10 cellular contexts compared by ENCODE assay signal in the genomic region with DNA sequence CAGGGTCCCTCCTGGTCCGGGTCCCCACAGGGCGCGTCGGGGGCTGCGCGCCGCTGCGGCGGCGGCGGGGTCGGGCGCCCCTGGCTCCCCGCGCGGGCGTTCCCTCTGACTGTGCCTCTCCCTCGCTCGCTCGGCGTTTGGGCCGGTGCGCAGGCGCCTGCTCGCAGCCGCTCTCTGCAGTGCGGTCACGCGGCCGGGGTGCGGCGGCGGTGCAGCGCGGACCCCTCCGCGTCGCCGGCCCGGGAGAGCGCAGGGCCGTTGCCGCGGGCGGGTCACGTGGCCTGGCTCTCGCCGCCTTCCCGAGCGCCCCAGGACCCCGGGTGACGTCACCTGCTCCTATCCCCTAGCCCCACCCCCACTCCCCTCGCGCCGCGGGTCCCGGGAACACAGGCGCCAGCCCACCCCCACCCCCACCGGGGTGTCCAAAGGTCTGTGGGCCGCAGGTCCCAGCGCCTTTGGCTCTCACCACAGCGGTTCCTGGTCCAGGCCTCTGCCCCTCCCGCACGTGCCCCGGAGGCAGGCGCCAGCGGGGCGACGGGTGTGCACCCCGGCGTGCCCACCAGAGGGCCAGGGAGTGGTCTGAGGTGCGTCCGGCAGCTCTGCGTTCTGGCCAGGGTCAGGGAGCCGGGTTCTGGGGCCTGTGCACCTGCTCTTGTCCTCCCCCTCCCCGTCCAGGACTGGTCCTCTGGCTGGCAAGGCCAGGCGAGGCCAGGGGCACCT. TPM values are rescaled to one million over a fixed set of nuclear protein-coding genes. Genes with fewer than 3 reads are reported as not detected.
DNase-seq lines count a peak whose midpoint lies in the region; ATAC-seq and TF ChIP-seq lines count a peak whose summit lies in the region.
"Not testable (repeated sequence)": the region's sequence is repeated elsewhere in the genome, so short reads cannot be mapped to it uniquely, and the experiment has no call there.
"Had no signal": no experiment of that assay in that cellular context is flagged by ENCODE, and none has a peak within 500 bp of the region (broad histone marks: within the 10 kb centered on the region; RNA-seq: fewer than 3 reads in every experiment).

No MANE protein-coding gene starts in this region.

- not testable (repeated sequence) for H3F3A ChIP-seq in PC-3 (ENCODE audit: low read length, unreplicated experiment)

- POLR2A ChIA-PET in HCT116 (lab: Charles Lee); PC-3 (lab: Charles Lee; ENCODE audit: unreplicated experiment); activated CD8-positive, alpha-beta T cell treated with anti-CD3 and anti-CD28 coated beads, Interleukin-2, amount 10 ng/mL, durations not matched to agents 7 days and 5 days (lab: Charles Lee); naive thymus-derived CD8-positive, alpha-beta T cell (lab: Charles Lee): not testable (repeated sequence)

- not testable (repeated sequence) for H3K36me3 Mint-ChIP-seq in activated CD8-positive, alpha-beta T cell treated with anti-CD3 and anti-CD28 coated beads, Interleukin-2, amount 10 ng/mL, durations not matched to agents 7 days and 5 days (ENCODE audit: low read depth); central memory CD8-positive, alpha-beta T cell (ENCODE audit: insufficient read depth); naive thymus-derived CD8-positive, alpha-beta T cell

- not testable (repeated sequence) for H3K9ac ChIP-seq in HCT116 (ENCODE audit: low read length); PC-3 (ENCODE audit: low read length)

- H3K27ac ChIP-seq in HCT116 (ENCODE audit: low read depth, low read length); PC-3 (ENCODE audit: low read length); right cardiac atrium (ENCODE audit: low read length): not testable (repeated sequence)

- H3K4me1 ChIP-seq in HCT116 (ENCODE audit: control insufficient read depth in 1 of 2, insufficient read depth in 2 of 2, low read length in 2 of 2); PC-3 (ENCODE audit: insufficient read depth, low read length); right cardiac atrium (ENCODE audit: control insufficient read depth, insufficient read depth, low read length): not testable (repeated sequence)

- not testable (repeated sequence) for H3K4me3 Mint-ChIP-seq in activated CD8-positive, alpha-beta T cell treated with anti-CD3 and anti-CD28 coated beads, Interleukin-2, amount 10 ng/mL, durations not matched to agents 7 days and 5 days; central memory CD8-positive, alpha-beta T cell; naive thymus-derived CD8-positive, alpha-beta T cell; stimulated activated naive CD8-positive, alpha-beta T cell treated with anti-CD3 and anti-CD28 coated beads, Interleukin-15, amount 100 ng/mL, for 72 hours

- not testable (repeated sequence) for TF ChIP-seq CTCF in HCT116 (IDR thresholded peaks at IDR 0.05 in 2 of 3, conservative IDR thresholded peaks at IDR 0.05 in 1 of 3; ENCODE audit: borderline replicate concordance in 1 of 3, insufficient read depth in 1 of 3, low read depth in 2 of 3, low read length in 2 of 3); PC-3 (conservative IDR thresholded peaks at IDR 0.05; ENCODE audit: low read depth, low read length)

- BruUV-seq in HCT116 (replicated peaks; lab: Mats Ljungman, UMichigan); PC-3 (replicated peaks; lab: Mats Ljungman, UMichigan): not testable (repeated sequence)

- ATAC-seq in GM18505 (IDR thresholded peaks at IDR 0.05; ENCODE audit: unreplicated experiment) (peak; percentile 41), HCT116 (peak; percentile 53; the same call in 1 of the 2 replicates), PC-3 (peak; percentile 45; the same call in 1 of the 2 replicates), right cardiac atrium (peak; percentile 58 to 67)
- ATAC-seq in activated CD8-positive, alpha-beta T cell treated with anti-CD3 and anti-CD28 coated beads, Interleukin-2, amount 10 ng/mL, durations not matched to agents 7 days and 5 days = peak; percentile 81
- ATAC-seq in central memory CD8-positive, alpha-beta T cell (replicated peaks; ENCODE audit: extremely low read depth, poor library complexity, severe bottlenecking) = peak; percentile 65
- ATAC-seq in naive thymus-derived CD8-positive, alpha-beta T cell = peak; percentile 85 to 92
- peak; percentile 68 for ATAC-seq in stimulated activated naive CD8-positive, alpha-beta T cell treated with anti-CD3 and anti-CD28 coated beads, Interleukin-15, amount 100 ng/mL, for 72 hours

- not testable (repeated sequence) for H3K79me2 ChIP-seq in HCT116 (ENCODE audit: insufficient read depth, low read length); PC-3 (ENCODE audit: low read length)

- H2AFZ ChIP-seq in HCT116 (ENCODE audit: low read depth, low read length, poor library complexity, severe bottlenecking); PC-3 (ENCODE audit: low read length): not testable (repeated sequence)

- H3K27me3 Mint-ChIP-seq in activated CD8-positive, alpha-beta T cell treated with anti-CD3 and anti-CD28 coated beads, Interleukin-2, amount 10 ng/mL, durations not matched to agents 7 days and 5 days (ENCODE audit: low read depth); central memory CD8-positive, alpha-beta T cell; naive thymus-derived CD8-positive, alpha-beta T cell; stimulated activated naive CD8-positive, alpha-beta T cell treated with anti-CD3 and anti-CD28 coated beads, Interleukin-15, amount 100 ng/mL, for 72 hours: not testable (repeated sequence)

- not testable (repeated sequence) for H3K4me3 ChIP-seq in HCT116 (replicated peaks in 1 of 2; ENCODE audit: low read depth in 1 of 2, low read length in 2 of 2); PC-3 (ENCODE audit: low read length); right cardiac atrium (ENCODE audit: low read length)

- intact Hi-C loops in HCT116 (cut with micrococcal nuclease); PC-3 (cut with micrococcal nuclease); right cardiac atrium (cut with DNase I): not testable (repeated sequence)

- no CpG with 5 or more reads among the region's 77 CpGs for WGBS in right cardiac atrium

- CTCF ChIA-PET in HCT116 (lab: Charles Lee); PC-3 (lab: Charles Lee); activated CD8-positive, alpha-beta T cell treated with anti-CD3 and anti-CD28 coated beads, Interleukin-2, amount 10 ng/mL, durations not matched to agents 7 days and 5 days (lab: Charles Lee): not testable (repeated sequence)

- RAD21 ChIA-PET in HCT116 (lab: Charles Lee; ENCODE audit: low non-redundant PET in 1 of 2, low total read pairs in 2 of 2, uncharacterized antibody in 2 of 2, unreplicated experiment in 2 of 2) = not testable (repeated sequence)

- DNase-seq in HCT116 (ENCODE audit: low read depth, low spot score); PC-3; activated CD8-positive, alpha-beta T cell treated with anti-CD3 and anti-CD28 coated beads, Interleukin-2, amount 10 ng/mL, durations not matched to agents 7 days and 5 days; central memory CD8-positive, alpha-beta T cell (ENCODE audit: low spot score in 2 of 2); right cardiac atrium; naive thymus-derived CD8-positive, alpha-beta T cell; stimulated activated naive CD8-positive, alpha-beta T cell treated with anti-CD3 and anti-CD28 coated beads, Interleukin-15, amount 100 ng/mL, for 72 hours: not testable (repeated sequence)

- H3K4me1 Mint-ChIP-seq in activated CD8-positive, alpha-beta T cell treated with anti-CD3 and anti-CD28 coated beads, Interleukin-2, amount 10 ng/mL, durations not matched to agents 7 days and 5 days (ENCODE audit: low read depth); central memory CD8-positive, alpha-beta T cell; naive thymus-derived CD8-positive, alpha-beta T cell; stimulated activated naive CD8-positive, alpha-beta T cell treated with anti-CD3 and anti-CD28 coated beads, Interleukin-15, amount 100 ng/mL, for 72 hours: not testable (repeated sequence)

- not testable (repeated sequence) for H3K27ac Mint-ChIP-seq in activated CD8-positive, alpha-beta T cell treated with anti-CD3 and anti-CD28 coated beads, Interleukin-2, amount 10 ng/mL, durations not matched to agents 7 days and 5 days; central memory CD8-positive, alpha-beta T cell (ENCODE audit: low read depth); naive thymus-derived CD8-positive, alpha-beta T cell; stimulated activated naive CD8-positive, alpha-beta T cell treated with anti-CD3 and anti-CD28 coated beads, Interleukin-15, amount 100 ng/mL, for 72 hours

- not testable (repeated sequence) for TF ChIP-seq POLR2A in GM18505 (IDR thresholded peaks at IDR 0.05; ENCODE audit: borderline replicate concordance, extremely low read depth, insufficient read depth, insufficient read length); HCT116 (IDR thresholded peaks at IDR 0.05; ENCODE audit: borderline replicate concordance, extremely low read depth, insufficient read depth, insufficient read length)

- H3K4me2 ChIP-seq in HCT116 (ENCODE audit: low read length); PC-3 (ENCODE audit: low read length): not testable (repeated sequence)

- not testable (repeated sequence) for H3K9me3 Mint-ChIP-seq in activated CD8-positive, alpha-beta T cell treated with anti-CD3 and anti-CD28 coated beads, Interleukin-2, amount 10 ng/mL, durations not matched to agents 7 days and 5 days (ENCODE audit: insufficient read depth); central memory CD8-positive, alpha-beta T cell; naive thymus-derived CD8-positive, alpha-beta T cell; stimulated activated naive CD8-positive, alpha-beta T cell treated with anti-CD3 and anti-CD28 coated beads, Interleukin-15, amount 100 ng/mL, for 72 hours

- not testable (repeated sequence) for H3K9me2 ChIP-seq in HCT116 (ENCODE audit: insufficient read depth); PC-3 (replicated peaks; ENCODE audit: low read length)

- H4K20me1 ChIP-seq in HCT116 (ENCODE audit: insufficient read depth); PC-3 (ENCODE audit: low read length): not testable (repeated sequence)

- not testable (repeated sequence) for TF ChIP-seq RAD21 in HCT116 (IDR thresholded peaks at IDR 0.05; ENCODE audit: low read depth)

- not testable (repeated sequence) for H3K36me3 ChIP-seq in HCT116 (ENCODE audit: control insufficient read depth in 1 of 2, insufficient read depth in 2 of 2, low read length in 2 of 2); PC-3 (ENCODE audit: low read depth, low read length)

- not testable (repeated sequence) for H3K27me3 ChIP-seq in HCT116 (ENCODE audit: insufficient read depth, low read length); PC-3 (ENCODE audit: low read length); right cardiac atrium (ENCODE audit: control insufficient read depth, insufficient read depth)

- not testable (repeated sequence) for H3K9me3 ChIP-seq in HCT116 (ENCODE audit: control insufficient read depth in 1 of 2, insufficient read depth in 1 of 2, low read depth in 1 of 2, low read length in 2 of 2); PC-3 (ENCODE audit: low read length); right cardiac atrium (ENCODE audit: control insufficient read depth, low read length)

RNA-seq across cellular contexts. Expression of gene PNMA6A, which starts 5.3 kb away (rescaled TPM):
- total RNA-seq in HCT116 (2021; ENCODE audit: unreplicated experiment) (not detected), PC-3 (2014; rRNA removed) (not detected in 2 replicates), right cardiac atrium (1 to 10 TPM; 1.3 to 2.9 (median 2.3) TPM)
- polyA plus RNA-seq in HCT116 (2012) = not detected in 2 replicates
- total RNA-seq in activated CD8-positive, alpha-beta T cell treated with anti-CD3 and anti-CD28 coated beads, Interleukin-2, amount 10 ng/mL, durations not matched to agents 7 days and 5 days = under 1 TPM; 0.10 to 0.24 TPM
- polyA plus RNA-seq in right cardiac atrium = 3.6 TPM
- under 1 TPM; 0.55 to 0.75 TPM for total RNA-seq in naive thymus-derived CD8-positive, alpha-beta T cell
- not detected for polyA plus RNA-seq in naive thymus-derived CD8-positive, alpha-beta T cell
- total RNA-seq: M059J had no signal

RNA-seq across cellular contexts. Expression of gene PNMA3, which starts 21.3 kb away (rescaled TPM):
- total RNA-seq in HCT116 (2021; ENCODE audit: unreplicated experiment) (not detected), PC-3 (2014; rRNA removed) (not detected in 2 replicates), right cardiac atrium (1 to 10 TPM in 3 of 4 donors, under 1 TPM in 1; 0.95 to 3.1 (median 3.0) TPM)
- polyA plus RNA-seq in HCT116 (2012) = 0.04 and 0.10 TPM in 2 replicates
- total RNA-seq in activated CD8-positive, alpha-beta T cell treated with anti-CD3 and anti-CD28 coated beads, Interleukin-2, amount 10 ng/mL, durations not matched to agents 7 days and 5 days = 1 to 10 TPM; 1.1 to 1.2 TPM
- 3.2 TPM for polyA plus RNA-seq in right cardiac atrium
- total RNA-seq in naive thymus-derived CD8-positive, alpha-beta T cell = 1 to 10 TPM; 7.9 to 9.4 TPM
- polyA plus RNA-seq in naive thymus-derived CD8-positive, alpha-beta T cell = under 1 TPM; 0.09 to 0.40 (median 0.23) TPM
- total RNA-seq: dermis blood vessel endothelial cell, M059J had no signal
